Comparison of ENCODE assay signal across 25 cellular contexts in the genomic region with DNA sequence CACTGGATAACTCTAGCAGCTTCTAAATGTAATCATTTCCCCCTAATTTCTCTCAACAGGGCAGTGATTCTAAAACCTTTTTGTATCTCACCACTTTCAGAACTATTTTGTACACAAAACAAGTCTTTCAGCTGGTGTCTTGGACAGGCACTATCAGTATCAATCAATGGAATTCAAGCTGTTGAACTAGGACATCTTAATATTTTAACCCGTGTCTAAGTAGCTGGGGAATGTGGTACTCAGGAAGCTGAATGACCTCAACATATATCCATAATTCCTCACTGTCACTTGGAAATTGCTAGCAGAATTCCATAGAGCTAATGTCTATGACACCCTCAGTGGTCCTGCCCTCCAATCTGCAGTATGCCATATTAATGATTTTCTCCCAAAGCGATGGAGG.
"Had no signal": no experiment of that assay in that cellular context is flagged by ENCODE, and none has a peak within 500 bp of the region (broad histone marks: within the 10 kb centered on the region; RNA-seq: fewer than 3 reads in every experiment).

No MANE protein-coding gene starts in this region.

- H3K27ac Mint-ChIP-seq: naive thymus-derived CD8-positive, alpha-beta T cell; nephron progenitor cell; stimulated activated memory B cell treated with anti-CD40 and anti-IgM and Interleukin-4, amounts not matched to agents 10 μg/mL and 1 μg/mL and 100 μg/mL, for 72 hours had no signal

- H3K4me3 ChIP-seq: coronary artery, esophagus muscularis mucosa, heart right ventricle, left lung, prostate gland, right atrium auricular region, thoracic aorta, tibial nerve, upper lobe of right lung, uterus had no signal

- H3K4me3 Mint-ChIP-seq: naive thymus-derived CD8-positive, alpha-beta T cell; nephron progenitor cell; stimulated activated memory B cell treated with anti-CD40 and anti-IgM and Interleukin-4, amounts not matched to agents 10 μg/mL and 1 μg/mL and 100 μg/mL, for 72 hours had no signal

- H3K27me3 ChIP-seq: esophagus muscularis mucosa, foreskin keratinocyte, heart right ventricle, left lung, right atrium auricular region, tibial nerve, upper lobe of right lung, uterus had no signal

- H3K4me1 ChIP-seq: esophagus muscularis mucosa, foreskin keratinocyte, heart right ventricle, left lung, prostate gland, right atrium auricular region, tibial nerve, uterus had no signal

- DNase-seq: dermis blood vessel endothelial cell; effector memory CD4-positive, alpha-beta T cell; foreskin keratinocyte; glutamatergic neuron; heart right ventricle; hippocampal formation; left cardiac atrium; left lung; naive thymus-derived CD8-positive, alpha-beta T cell; nephron progenitor cell; nucleus accumbens; stimulated activated CD4-positive, alpha-beta T cell treated with anti-CD3 and anti-CD28 coated beads, Interleukin-2, amount 100 ng/mL, for 24 hours; stimulated activated CD4-positive, alpha-beta T cell treated with anti-CD3 and anti-CD28 coated beads, Interleukin-4, amount 100 ng/mL, for 4 hours; stimulated activated naive CD8-positive, alpha-beta T cell treated with anti-CD3 and anti-CD28 coated beads, Interleukin-15, Interleukin-2, amounts not matched to agents 100 U/mL and 50 U/mL, for 24 hours; substantia nigra; upper lobe of right lung; uterus had no signal

- H3K36me3 Mint-ChIP-seq: stimulated activated memory B cell treated with anti-CD40 and anti-IgM and Interleukin-4, amounts not matched to agents 10 μg/mL and 1 μg/mL and 100 μg/mL, for 72 hours had no signal

- H3K27me3 Mint-ChIP-seq: naive thymus-derived CD8-positive, alpha-beta T cell; stimulated activated memory B cell treated with anti-CD40 and anti-IgM and Interleukin-4, amounts not matched to agents 10 μg/mL and 1 μg/mL and 100 μg/mL, for 72 hours had no signal

- H3K27ac ChIP-seq: coronary artery, esophagus muscularis mucosa, foreskin keratinocyte, heart right ventricle, left lung, prostate gland, right atrium auricular region, thoracic aorta, tibial nerve, upper lobe of right lung, uterus had no signal

- H3K36me3 ChIP-seq: esophagus muscularis mucosa, left lung, prostate gland, right atrium auricular region, thoracic aorta, upper lobe of right lung, uterus had no signal

- H3K4me1 Mint-ChIP-seq: nephron progenitor cell; stimulated activated memory B cell treated with anti-CD40 and anti-IgM and Interleukin-4, amounts not matched to agents 10 μg/mL and 1 μg/mL and 100 μg/mL, for 72 hours had no signal

- H3K9me3 Mint-ChIP-seq: naive thymus-derived CD8-positive, alpha-beta T cell; nephron progenitor cell; stimulated activated memory B cell treated with anti-CD40 and anti-IgM and Interleukin-4, amounts not matched to agents 10 μg/mL and 1 μg/mL and 100 μg/mL, for 72 hours had no signal

- ATAC-seq: foreskin keratinocyte; heart right ventricle; left cardiac atrium; left lung; naive thymus-derived CD8-positive, alpha-beta T cell; sciatic nerve; stimulated activated memory B cell treated with anti-CD40 and anti-IgM and Interleukin-4, amounts not matched to agents 10 μg/mL and 1 μg/mL and 100 μg/mL, for 72 hours; stimulated activated naive CD8-positive, alpha-beta T cell treated with anti-CD3 and anti-CD28 coated beads, Interleukin-15, Interleukin-2, amounts not matched to agents 100 U/mL and 50 U/mL, for 24 hours; upper lobe of right lung had no signal

- H3K9me3 ChIP-seq: esophagus muscularis mucosa, heart right ventricle, left lung, prostate gland, right atrium auricular region, thoracic aorta, tibial nerve, upper lobe of right lung, uterus had no signal
